1 cellular context compared by ENCODE assay signal in genomic region chr1:21318714-21319159, GRCh38.
TF ChIP-seq lines count a peak whose summit lies in the region.

No MANE protein-coding gene starts in this region.

TF ChIP-seq in HEK293, 187 proteins besides CTCF, POLR2A, EP300 and RAD21 (continued from another document):
- TF ChIP-seq, protein P1, sequence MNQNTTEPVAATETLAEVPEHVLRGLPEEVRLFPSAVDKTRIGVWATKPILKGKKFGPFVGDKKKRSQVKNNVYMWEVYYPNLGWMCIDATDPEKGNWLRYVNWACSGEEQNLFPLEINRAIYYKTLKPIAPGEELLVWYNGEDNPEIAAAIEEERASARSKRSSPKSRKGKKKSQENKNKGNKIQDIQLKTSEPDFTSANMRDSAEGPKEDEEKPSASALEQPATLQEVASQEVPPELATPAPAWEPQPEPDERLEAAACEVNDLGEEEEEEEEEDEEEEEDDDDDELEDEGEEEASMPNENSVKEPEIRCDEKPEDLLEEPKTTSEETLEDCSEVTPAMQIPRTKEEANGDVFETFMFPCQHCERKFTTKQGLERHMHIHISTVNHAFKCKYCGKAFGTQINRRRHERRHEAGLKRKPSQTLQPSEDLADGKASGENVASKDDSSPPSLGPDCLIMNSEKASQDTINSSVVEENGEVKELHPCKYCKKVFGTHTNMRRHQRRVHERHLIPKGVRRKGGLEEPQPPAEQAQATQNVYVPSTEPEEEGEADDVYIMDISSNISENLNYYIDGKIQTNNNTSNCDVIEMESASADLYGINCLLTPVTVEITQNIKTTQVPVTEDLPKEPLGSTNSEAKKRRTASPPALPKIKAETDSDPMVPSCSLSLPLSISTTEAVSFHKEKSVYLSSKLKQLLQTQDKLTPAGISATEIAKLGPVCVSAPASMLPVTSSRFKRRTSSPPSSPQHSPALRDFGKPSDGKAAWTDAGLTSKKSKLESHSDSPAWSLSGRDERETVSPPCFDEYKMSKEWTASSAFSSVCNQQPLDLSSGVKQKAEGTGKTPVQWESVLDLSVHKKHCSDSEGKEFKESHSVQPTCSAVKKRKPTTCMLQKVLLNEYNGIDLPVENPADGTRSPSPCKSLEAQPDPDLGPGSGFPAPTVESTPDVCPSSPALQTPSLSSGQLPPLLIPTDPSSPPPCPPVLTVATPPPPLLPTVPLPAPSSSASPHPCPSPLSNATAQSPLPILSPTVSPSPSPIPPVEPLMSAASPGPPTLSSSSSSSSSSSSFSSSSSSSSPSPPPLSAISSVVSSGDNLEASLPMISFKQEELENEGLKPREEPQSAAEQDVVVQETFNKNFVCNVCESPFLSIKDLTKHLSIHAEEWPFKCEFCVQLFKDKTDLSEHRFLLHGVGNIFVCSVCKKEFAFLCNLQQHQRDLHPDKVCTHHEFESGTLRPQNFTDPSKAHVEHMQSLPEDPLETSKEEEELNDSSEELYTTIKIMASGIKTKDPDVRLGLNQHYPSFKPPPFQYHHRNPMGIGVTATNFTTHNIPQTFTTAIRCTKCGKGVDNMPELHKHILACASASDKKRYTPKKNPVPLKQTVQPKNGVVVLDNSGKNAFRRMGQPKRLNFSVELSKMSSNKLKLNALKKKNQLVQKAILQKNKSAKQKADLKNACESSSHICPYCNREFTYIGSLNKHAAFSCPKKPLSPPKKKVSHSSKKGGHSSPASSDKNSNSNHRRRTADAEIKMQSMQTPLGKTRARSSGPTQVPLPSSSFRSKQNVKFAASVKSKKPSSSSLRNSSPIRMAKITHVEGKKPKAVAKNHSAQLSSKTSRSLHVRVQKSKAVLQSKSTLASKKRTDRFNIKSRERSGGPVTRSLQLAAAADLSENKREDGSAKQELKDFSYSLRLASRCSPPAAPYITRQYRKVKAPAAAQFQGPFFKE (tag by site-specific recombination; IDR thresholded peaks at IDR 0.05; ENCODE audit: borderline replicate concordance): no peak
- TF ChIP-seq, protein P2, sequence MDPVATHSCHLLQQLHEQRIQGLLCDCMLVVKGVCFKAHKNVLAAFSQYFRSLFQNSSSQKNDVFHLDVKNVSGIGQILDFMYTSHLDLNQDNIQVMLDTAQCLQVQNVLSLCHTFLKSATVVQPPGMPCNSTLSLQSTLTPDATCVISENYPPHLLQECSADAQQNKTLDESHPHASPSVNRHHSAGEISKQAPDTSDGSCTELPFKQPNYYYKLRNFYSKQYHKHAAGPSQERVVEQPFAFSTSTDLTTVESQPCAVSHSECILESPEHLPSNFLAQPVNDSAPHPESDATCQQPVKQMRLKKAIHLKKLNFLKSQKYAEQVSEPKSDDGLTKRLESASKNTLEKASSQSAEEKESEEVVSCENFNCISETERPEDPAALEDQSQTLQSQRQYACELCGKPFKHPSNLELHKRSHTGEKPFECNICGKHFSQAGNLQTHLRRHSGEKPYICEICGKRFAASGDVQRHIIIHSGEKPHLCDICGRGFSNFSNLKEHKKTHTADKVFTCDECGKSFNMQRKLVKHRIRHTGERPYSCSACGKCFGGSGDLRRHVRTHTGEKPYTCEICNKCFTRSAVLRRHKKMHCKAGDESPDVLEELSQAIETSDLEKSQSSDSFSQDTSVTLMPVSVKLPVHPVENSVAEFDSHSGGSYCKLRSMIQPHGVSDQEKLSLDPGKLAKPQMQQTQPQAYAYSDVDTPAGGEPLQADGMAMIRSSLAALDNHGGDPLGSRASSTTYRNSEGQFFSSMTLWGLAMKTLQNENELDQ (tag by site-specific recombination; IDR thresholded peaks at IDR 0.05; ENCODE audit: low read depth): no peak; the same call in 1 of the 2 replicates
- TF ChIP-seq RBAK (tag by site-specific recombination; IDR thresholded peaks at IDR 0.05) (no peak), ZNF843 (tag by site-specific recombination; IDR thresholded peaks at IDR 0.05) (peak; percentile 57; the same call in 1 of the 2 replicates)
